Comparison of ENCODE assay signal across 8 cellular contexts in genomic region chr12:104137175-104137901, GRCh38. TPM values are rescaled to one million over a fixed set of nuclear protein-coding genes. Genes with fewer than 3 reads are reported as not detected.
DNase-seq lines count a peak whose midpoint lies in the region; ATAC-seq lines count a peak whose summit lies in the region.

No MANE protein-coding gene starts in this region.

- H3K27me3 Mint-ChIP-seq in activated CD8-positive, alpha-beta T cell treated with anti-CD3 and anti-CD28 coated beads, Interleukin-2, amount 10 ng/mL, durations not matched to agents 7 days and 5 days (ENCODE audit: low read depth): peaks cover 12% of the 10 kb centered on the region

- H3K9me3 Mint-ChIP-seq in activated CD8-positive, alpha-beta T cell treated with anti-CD3 and anti-CD28 coated beads, Interleukin-2, amount 10 ng/mL, durations not matched to agents 7 days and 5 days (ENCODE audit: insufficient read depth): no peaks in the 10 kb centered on the region

- peaks cover 16% of the 10 kb centered on the region for H3K36me3 ChIP-seq in effector memory CD4-positive, alpha-beta T cell (ENCODE audit: control insufficient read depth, insufficient read depth, low read length)

- peaks cover 20% of the 10 kb centered on the region for H3K4me1 Mint-ChIP-seq in activated CD8-positive, alpha-beta T cell treated with anti-CD3 and anti-CD28 coated beads, Interleukin-2, amount 10 ng/mL, durations not matched to agents 7 days and 5 days (ENCODE audit: low read depth)

- H3K36me3 Mint-ChIP-seq in activated CD8-positive, alpha-beta T cell treated with anti-CD3 and anti-CD28 coated beads, Interleukin-2, amount 10 ng/mL, durations not matched to agents 7 days and 5 days (ENCODE audit: low read depth): peaks cover 4% of the 10 kb centered on the region

- H3K4me3 ChIP-seq in effector memory CD4-positive, alpha-beta T cell (ENCODE audit: insufficient read depth, low read depth, low read length, poor library complexity, severe bottlenecking): peak overlapping the region; percentile 63

- H3K27me3 ChIP-seq in effector memory CD4-positive, alpha-beta T cell (replicated peaks; ENCODE audit: control insufficient read depth, insufficient read depth, low read length, poor library complexity, severe bottlenecking): no peaks in the 10 kb centered on the region

- H3K9me3 ChIP-seq in effector memory CD4-positive, alpha-beta T cell (ENCODE audit: control insufficient read depth, low read length): no peaks in the 10 kb centered on the region

- peaks cover 15% of the 10 kb centered on the region for H3K4me1 ChIP-seq in effector memory CD4-positive, alpha-beta T cell (ENCODE audit: control insufficient read depth, insufficient read depth, low read length, poor library complexity, severe bottlenecking)

- peak; percentile 38 for ATAC-seq in HG02759 (IDR thresholded peaks at IDR 0.05; ENCODE audit: unreplicated experiment)
- ATAC-seq in activated CD8-positive, alpha-beta T cell treated with anti-CD3 and anti-CD28 coated beads, Interleukin-2, amount 10 ng/mL, durations not matched to agents 7 days and 5 days: peak; percentile 22

- CTCF ChIA-PET in activated CD8-positive, alpha-beta T cell treated with anti-CD3 and anti-CD28 coated beads, Interleukin-2, amount 10 ng/mL, durations not matched to agents 7 days and 5 days (lab: Charles Lee): interaction anchor here (1.1 to 1.6 kb wide), 3 partner anchors 28 to 210 kb away, joined by 3 to 10 read pairs (median 4); no protein-coding TSS in a partner anchor

- DNase-seq in NCI-H1417 (lab: John Stamatoyannopoulos, UW) (peak; percentile 31 to 87 (median 83)), NCI-H1417 treated with DMSO at 0.1 percent for 48 hours (lab: John Stamatoyannopoulos, UW) (no peak), NCI-H2227 (lab: John Stamatoyannopoulos, UW; ENCODE audit: unreplicated experiment) (peak; percentile 47), medulla oblongata (ENCODE audit: extremely low spot score) (peak; percentile 42)
- DNase-seq in activated CD8-positive, alpha-beta T cell treated with anti-CD3 and anti-CD28 coated beads, Interleukin-2, amount 10 ng/mL, durations not matched to agents 7 days and 5 days: peak; percentile 68
- peak; percentile 25 to 34 (median 29) for DNase-seq in effector memory CD4-positive, alpha-beta T cell
- peak; percentile 24 for DNase-seq in stimulated activated CD8-positive, alpha-beta memory T cell treated with anti-CD3 and anti-CD28 coated beads, Interleukin-12 subunit alpha, Interleukin-12 subunit beta, amount 100 ng/mL, for 1 hour (ENCODE audit: low read depth)

- peak overlapping the region; percentile 85 for H3K4me3 Mint-ChIP-seq in activated CD8-positive, alpha-beta T cell treated with anti-CD3 and anti-CD28 coated beads, Interleukin-2, amount 10 ng/mL, durations not matched to agents 7 days and 5 days

- POLR2A ChIA-PET in activated CD8-positive, alpha-beta T cell treated with anti-CD3 and anti-CD28 coated beads, Interleukin-2, amount 10 ng/mL, durations not matched to agents 7 days and 5 days (lab: Charles Lee): interaction anchor here (0.6 to 3.3 kb wide), 10 partner anchors 9 to 550 kb away, joined by 3 to 34 read pairs (median 5); partner anchors contain the start of genes HCFC2, HSP90B1, NT5DC3 and TDG

- H3K27ac ChIP-seq in effector memory CD4-positive, alpha-beta T cell (ENCODE audit: insufficient read depth, low read length, poor library complexity, severe bottlenecking): peak overlapping the region; percentile 59

- peak overlapping the region; percentile 92 for H3K27ac Mint-ChIP-seq in activated CD8-positive, alpha-beta T cell treated with anti-CD3 and anti-CD28 coated beads, Interleukin-2, amount 10 ng/mL, durations not matched to agents 7 days and 5 days

RNA-seq across cellular contexts. Expression of gene NFYB, which starts 0.7 kb away (rescaled TPM):
- total RNA-seq in activated CD8-positive, alpha-beta T cell treated with anti-CD3 and anti-CD28 coated beads, Interleukin-2, amount 10 ng/mL, durations not matched to agents 7 days and 5 days: 10 to 100 TPM; 25.4 to 29.8 TPM
